ENCODE assay signal across 12 cellular contexts in the genomic region with DNA sequence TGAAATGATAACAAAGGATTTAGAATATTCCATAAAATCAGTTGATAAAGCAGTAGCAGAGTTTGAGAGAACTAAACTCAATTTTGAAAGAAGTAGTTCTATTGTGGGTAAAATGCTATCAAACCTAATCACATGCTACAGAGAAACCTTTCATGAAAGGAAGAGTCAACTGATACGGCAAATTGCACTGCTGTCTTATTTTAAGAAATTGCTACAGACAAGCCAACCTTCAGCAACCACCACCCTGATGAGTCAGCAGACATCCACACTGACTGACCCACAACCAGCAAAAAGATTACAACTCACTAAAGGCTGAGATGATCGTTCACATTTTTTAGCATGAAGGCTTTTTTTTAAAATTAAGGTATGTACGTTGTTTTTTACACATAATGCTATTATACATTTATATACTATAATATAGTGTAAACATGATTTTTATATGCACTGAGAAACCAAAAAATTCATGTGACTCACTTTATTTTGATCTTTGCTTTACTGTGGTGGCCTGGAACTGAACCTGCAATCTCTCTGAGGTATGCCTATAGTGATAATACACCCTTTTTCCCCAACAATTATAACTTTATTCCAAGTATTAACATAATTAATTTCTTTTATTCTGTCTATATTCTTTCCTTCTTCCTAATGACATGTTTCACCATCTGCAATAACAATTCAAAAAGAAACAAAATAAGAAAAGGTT.
A peak's percentile ranks its signal among the peaks of the same experiment; 100 is the strongest.
DNase-seq lines count a peak whose midpoint lies in the region; ATAC-seq lines count a peak whose summit lies in the region.
"Had no signal": no experiment of that assay in that cellular context is flagged by ENCODE, and none has a peak within 500 bp of the region (broad histone marks: within the 10 kb centered on the region; RNA-seq: fewer than 3 reads in every experiment).

No MANE protein-coding gene starts in this region.

- DNase-seq in Right ventricle myocardium superior (no peak), cardiac septum (ENCODE audit: low spot score) (no peak), NOMO-1 treated with DMSO at 0.1 percent for 48 hours (lab: John Stamatoyannopoulos, UW; ENCODE audit: unreplicated experiment) (peak; percentile 82), dermis blood vessel endothelial cell (peak; percentile 22), NCI-H1694 treated with DMSO at 0.1 percent for 48 hours (lab: John Stamatoyannopoulos, UW) (no peak)
- no peak for DNase-seq in stimulated activated effector memory CD8-positive, alpha-beta T cell treated with anti-CD3 and anti-CD28 coated beads, Interleukin-12 subunit alpha, Interleukin-12 subunit beta, amount 100 ng/mL, for 72 hours (ENCODE audit: low spot score in 2 of 2)
- DNase-seq: esophagus squamous epithelium, NCI-H2029 treated with DMSO at 0.1 percent for 48 hours, ovary had no signal

- no peaks in the 10 kb centered on the region for H3K36me3 Mint-ChIP-seq in stimulated activated effector memory CD8-positive, alpha-beta T cell treated with anti-CD3 and anti-CD28 coated beads, Interleukin-12 subunit alpha, Interleukin-12 subunit beta, amount 100 ng/mL, for 72 hours

- H3K4me1 Mint-ChIP-seq in stimulated activated effector memory CD8-positive, alpha-beta T cell treated with anti-CD3 and anti-CD28 coated beads, Interleukin-12 subunit alpha, Interleukin-12 subunit beta, amount 100 ng/mL, for 72 hours: peaks cover 11% of the 10 kb centered on the region

- peak; percentile 78 for ATAC-seq in Right ventricle myocardium superior (ENCODE audit: poor library complexity)
- peak; percentile 87 for ATAC-seq in stimulated activated effector memory CD8-positive, alpha-beta T cell treated with anti-CD3 and anti-CD28 coated beads, Interleukin-12 subunit alpha, Interleukin-12 subunit beta, amount 100 ng/mL, for 72 hours
- no peak for ATAC-seq in HG03571 (IDR thresholded peaks at IDR 0.05; ENCODE audit: unreplicated experiment)
- no peak for ATAC-seq in GM18867 (IDR thresholded peaks at IDR 0.05; ENCODE audit: unreplicated experiment)

- intact Hi-C loops in Right ventricle myocardium superior (cut with DNase I): no loop called here
- intact Hi-C loops in cardiac septum (cut with DNase I): no loop called here

- H3K9me3 Mint-ChIP-seq in stimulated activated effector memory CD8-positive, alpha-beta T cell treated with anti-CD3 and anti-CD28 coated beads, Interleukin-12 subunit alpha, Interleukin-12 subunit beta, amount 100 ng/mL, for 72 hours: no peaks in the 10 kb centered on the region

- H3K4me3 Mint-ChIP-seq in stimulated activated effector memory CD8-positive, alpha-beta T cell treated with anti-CD3 and anti-CD28 coated beads, Interleukin-12 subunit alpha, Interleukin-12 subunit beta, amount 100 ng/mL, for 72 hours: no peak overlapping the region
- H3K4me3 Mint-ChIP-seq: CD4-positive, CD25-positive, alpha-beta regulatory T cell had no signal

- no peak overlapping the region for H3K27ac Mint-ChIP-seq in stimulated activated effector memory CD8-positive, alpha-beta T cell treated with anti-CD3 and anti-CD28 coated beads, Interleukin-12 subunit alpha, Interleukin-12 subunit beta, amount 100 ng/mL, for 72 hours
- H3K27ac Mint-ChIP-seq: CD4-positive, CD25-positive, alpha-beta regulatory T cell had no signal

Comparison
In these comparisons a context has a peak if more than half of its experiments do, and no peak if none do; other contexts are left out.
1. ATAC-seq: peak in Right ventricle myocardium superior (single experiment) and stimulated activated effector memory CD8-positive, alpha-beta T cell treated with anti-CD3 and anti-CD28 coated beads, Interleukin-12 subunit alpha, Interleukin-12 subunit beta, amount 100 ng/mL, for 72 hours (single experiment); none in HG03571 (single experiment) and GM18867 (single experiment).
2. DNase-seq: peak in NOMO-1 treated with DMSO at 0.1 percent for 48 hours (single experiment) and dermis blood vessel endothelial cell (single experiment); none in Right ventricle myocardium superior (single experiment), cardiac septum (single experiment), stimulated activated effector memory CD8-positive, alpha-beta T cell treated with anti-CD3 and anti-CD28 coated beads, Interleukin-12 subunit alpha, Interleukin-12 subunit beta, amount 100 ng/mL, for 72 hours (0 of 2) and NCI-H1694 treated with DMSO at 0.1 percent for 48 hours (single experiment).